Comparison of ENCODE assay signal across 8 cellular contexts in genomic region chr7:151249034-151249731, GRCh38. TPM values are rescaled to one million over a fixed set of nuclear protein-coding genes. Genes with fewer than 3 reads are reported as not detected.
DNase-seq lines count a peak whose midpoint lies in the region; ATAC-seq and TF ChIP-seq lines count a peak whose summit lies in the region.

No MANE protein-coding gene starts in this region.

- no peaks in the 10 kb centered on the region for H3K27me3 ChIP-seq in BJ (ENCODE audit: control insufficient read depth, insufficient read depth, low read length)
- H3K27me3 ChIP-seq in thyroid gland = no peaks in the 10 kb centered on the region

- no peaks in the 10 kb centered on the region for H3K36me3 Mint-ChIP-seq in HFFc6 (ENCODE audit: low read depth)
- H3K36me3 Mint-ChIP-seq in activated CD4-positive, alpha-beta T cell treated with anti-CD3 and anti-CD28 coated beads, Interleukin-2, amount 10 ng/mL, durations not matched to agents 24 days and 14 days (ENCODE audit: low read depth) = no peaks in the 10 kb centered on the region

- peak in 1 of 2 donors; percentile 47 for TF ChIP-seq POLR2A in thyroid gland (IDR thresholded peaks at IDR 0.05)

- POLR2A ChIA-PET in BJ (lab: Charles Lee) = interaction anchor here (0.5 kb wide), 1 partner anchor 350 kb away, joined by 5 read pairs; no protein-coding TSS in a partner anchor

- no peak for ATAC-seq in HG02870 (IDR thresholded peaks at IDR 0.05; ENCODE audit: unreplicated experiment)

- DNase-seq in BJ (ENCODE audit: low read depth) (no peak), HFFc6 (peak; percentile 69), epithelial cell of proximal tubule (ENCODE audit: low read depth) (no peak), midbrain (lab: John Stamatoyannopoulos, UW) (peak; percentile 68), thyroid gland (peak; percentile 64 to 69)
- DNase-seq in activated CD4-positive, alpha-beta T cell treated with anti-CD3 and anti-CD28 coated beads, Interleukin-2, amount 10 ng/mL, durations not matched to agents 24 days and 14 days = peak; percentile 79
- DNase-seq in stimulated activated CD8-positive, alpha-beta memory T cell treated with anti-CD3 and anti-CD28 coated beads, Interleukin-4, amount 100 ng/mL, for 48 hours = no peak

- H3K27ac ChIP-seq in thyroid gland = peak overlapping the region; percentile 29 to 91 (median 88)

- H3K4me3 Mint-ChIP-seq in HFFc6 = peak overlapping the region; percentile 95
- peak overlapping the region; percentile 50 for H3K4me3 Mint-ChIP-seq in activated CD4-positive, alpha-beta T cell treated with anti-CD3 and anti-CD28 coated beads, Interleukin-2, amount 10 ng/mL, durations not matched to agents 24 days and 14 days

- TF ChIP-seq CTCF in BJ (IDR thresholded peaks at IDR 0.05; ENCODE audit: insufficient read depth, low read depth, low read length) = no peak
- TF ChIP-seq CTCF in HFFc6 (IDR thresholded peaks at IDR 0.05) = no peak
- TF ChIP-seq CTCF in epithelial cell of proximal tubule (conservative IDR thresholded peaks at IDR 0.05; ENCODE audit: low read depth, low read length) = no peak
- no peak for TF ChIP-seq CTCF in thyroid gland (IDR thresholded peaks at IDR 0.05)

- H3K9me3 ChIP-seq in thyroid gland = no peaks in the 10 kb centered on the region

- H3K36me3 ChIP-seq in BJ (ENCODE audit: control insufficient read depth, insufficient read depth, low read length) = no peaks in the 10 kb centered on the region
- H3K36me3 ChIP-seq in thyroid gland = no peaks in the 10 kb centered on the region

- intact Hi-C loops in activated CD4-positive, alpha-beta T cell treated with anti-CD3 and anti-CD28 coated beads, Interleukin-2, amount 10 ng/mL, durations not matched to agents 24 days and 14 days (cut with micrococcal nuclease) = loop anchor here (2.0 to 10.0 kb wide), 3 partner anchors 28 to 196 kb away; partner anchors contain the start of gene CRYGN
- intact Hi-C loops in thyroid gland (cut with DNase I) = no loop called here

- peaks cover 2% of the 10 kb centered on the region for H3K27me3 Mint-ChIP-seq in HFFc6 (ENCODE audit: insufficient read depth)
- H3K27me3 Mint-ChIP-seq in activated CD4-positive, alpha-beta T cell treated with anti-CD3 and anti-CD28 coated beads, Interleukin-2, amount 10 ng/mL, durations not matched to agents 24 days and 14 days = peaks cover 69% of the 10 kb centered on the region

- peaks cover 55% of the 10 kb centered on the region for H3K4me1 Mint-ChIP-seq in HFFc6 (ENCODE audit: low read depth)
- H3K4me1 Mint-ChIP-seq in activated CD4-positive, alpha-beta T cell treated with anti-CD3 and anti-CD28 coated beads, Interleukin-2, amount 10 ng/mL, durations not matched to agents 24 days and 14 days = peaks cover 24% of the 10 kb centered on the region

- CTCF ChIA-PET in BJ (lab: Yijun Ruan, JAX) = no interaction called here

- peaks cover 47 to 73% of the 10 kb centered on the region in 2 donors for H3K4me1 ChIP-seq in thyroid gland

- peak overlapping the region; percentile 80 for H3K4me3 ChIP-seq in BJ (ENCODE audit: low read depth, low read length)
- H3K4me3 ChIP-seq in epithelial cell of proximal tubule (ENCODE audit: low read depth, low read length) = peak overlapping the region; percentile 78
- H3K4me3 ChIP-seq in thyroid gland (replicated peaks in 1 of 3) = peak overlapping the region; percentile 7 to 60 (median 59)

- WGBS in thyroid gland, 2 donors = 8 to 9% methylated on average over 16 to 17 of the region's 45 CpGs

- peak overlapping the region; percentile 85 for H3K27ac Mint-ChIP-seq in HFFc6
- H3K27ac Mint-ChIP-seq in activated CD4-positive, alpha-beta T cell treated with anti-CD3 and anti-CD28 coated beads, Interleukin-2, amount 10 ng/mL, durations not matched to agents 24 days and 14 days = no peak overlapping the region

- no peaks in the 10 kb centered on the region for H3K9me3 Mint-ChIP-seq in HFFc6
- H3K9me3 Mint-ChIP-seq in activated CD4-positive, alpha-beta T cell treated with anti-CD3 and anti-CD28 coated beads, Interleukin-2, amount 10 ng/mL, durations not matched to agents 24 days and 14 days = no peaks in the 10 kb centered on the region

RNA-seq across cellular contexts. Expression of gene SMARCD3, which starts 0.7 kb away (rescaled TPM):
- 37.7 and 46.6 TPM in 2 replicates for polyA plus RNA-seq in BJ (2011; rRNA removed)
- polyA minus RNA-seq in BJ (2011; rRNA and poly(A)+ RNA removed) = 13.9 and 31.0 TPM in 2 replicates
- total RNA-seq in HFFc6 (2021; fragmentation: NEBNext Ultra II Directional; extraction: Animal tissue kit (Norgen Biotek cat#: 25700)) = 10 to 100 TPM; 28.0 to 32.9 (median 31.2) TPM
- total RNA-seq in activated CD4-positive, alpha-beta T cell treated with anti-CD3 and anti-CD28 coated beads, Interleukin-2, amount 10 ng/mL, durations not matched to agents 24 days and 14 days = 2.2 and 2.9 TPM in 2 replicates
- total RNA-seq in epithelial cell of proximal tubule (6.9 and 8.1 TPM in 2 replicates), thyroid gland (10 to 100 TPM; 42.2 to 56.7 (median 47.2) TPM)

RNA-seq across cellular contexts. Expression of gene CHPF2, which starts 16.9 kb away (rescaled TPM):
- 26.1 and 42.6 TPM in 2 replicates for polyA plus RNA-seq in BJ (2011; rRNA removed)
- 41.1 and 43.3 TPM in 2 replicates for polyA minus RNA-seq in BJ (2011; rRNA and poly(A)+ RNA removed)
- 100 to 1,000 TPM; 125 to 171 (median 138) TPM for total RNA-seq in HFFc6 (2021; fragmentation: NEBNext Ultra II Directional; extraction: Animal tissue kit (Norgen Biotek cat#: 25700))
- 42.0 and 46.4 TPM in 2 replicates for total RNA-seq in activated CD4-positive, alpha-beta T cell treated with anti-CD3 and anti-CD28 coated beads, Interleukin-2, amount 10 ng/mL, durations not matched to agents 24 days and 14 days
- 40.1 and 45.6 TPM in 2 replicates for total RNA-seq in epithelial cell of proximal tubule
- total RNA-seq in thyroid gland = 10 to 100 TPM; 33.9 to 82.4 (median 58.7) TPM

RNA-seq across cellular contexts. Expression of gene ABCF2, which starts 22.2 kb away (rescaled TPM):
- 44.2 and 62.5 TPM in 2 replicates for polyA plus RNA-seq in BJ (2011; rRNA removed)
- polyA minus RNA-seq in BJ (2011; rRNA and poly(A)+ RNA removed) = 27.5 and 43.8 TPM in 2 replicates
- 10 to 100 TPM; 63.8 to 79.7 (median 67.8) TPM for total RNA-seq in HFFc6 (2021; fragmentation: NEBNext Ultra II Directional; extraction: Animal tissue kit (Norgen Biotek cat#: 25700))
- 84.6 and 90.3 TPM in 2 replicates for total RNA-seq in activated CD4-positive, alpha-beta T cell treated with anti-CD3 and anti-CD28 coated beads, Interleukin-2, amount 10 ng/mL, durations not matched to agents 24 days and 14 days
- total RNA-seq in epithelial cell of proximal tubule = 37.8 and 80.5 TPM in 2 replicates
- 10 to 100 TPM; 23.8 to 39.4 (median 34.1) TPM for total RNA-seq in thyroid gland

RNA-seq across cellular contexts. Expression of gene H2BK1, which starts 38.9 kb away (rescaled TPM):
- polyA plus RNA-seq in BJ (2011; rRNA removed) = not detected in 2 replicates
- polyA minus RNA-seq in BJ (2011; rRNA and poly(A)+ RNA removed) = not detected in 2 replicates
- not detected for total RNA-seq in HFFc6 (2021; fragmentation: NEBNext Ultra II Directional; extraction: Animal tissue kit (Norgen Biotek cat#: 25700))
- 0.83 TPM in 1 of 2 replicates, not detected in the other for total RNA-seq in activated CD4-positive, alpha-beta T cell treated with anti-CD3 and anti-CD28 coated beads, Interleukin-2, amount 10 ng/mL, durations not matched to agents 24 days and 14 days
- total RNA-seq in epithelial cell of proximal tubule = not detected in 2 replicates
- total RNA-seq in thyroid gland = not detected

Comparison
In these comparisons a context has a peak if more than half of its experiments do, and no peak if none do; other contexts are left out.
1. DNase-seq: peak in HFFc6 (single experiment), activated CD4-positive, alpha-beta T cell treated with anti-CD3 and anti-CD28 coated beads, Interleukin-2, amount 10 ng/mL, durations not matched to agents 24 days and 14 days (single experiment), midbrain (single experiment) and thyroid gland (2 of 2); none in BJ (single experiment), epithelial cell of proximal tubule (single experiment) and stimulated activated CD8-positive, alpha-beta memory T cell treated with anti-CD3 and anti-CD28 coated beads, Interleukin-4, amount 100 ng/mL, for 48 hours (single experiment).
2. Peak in every context shown above with its lines, with median percentiles within 50 percentile points of each other: H3K4me3 ChIP-seq.